In the genomic region with DNA sequence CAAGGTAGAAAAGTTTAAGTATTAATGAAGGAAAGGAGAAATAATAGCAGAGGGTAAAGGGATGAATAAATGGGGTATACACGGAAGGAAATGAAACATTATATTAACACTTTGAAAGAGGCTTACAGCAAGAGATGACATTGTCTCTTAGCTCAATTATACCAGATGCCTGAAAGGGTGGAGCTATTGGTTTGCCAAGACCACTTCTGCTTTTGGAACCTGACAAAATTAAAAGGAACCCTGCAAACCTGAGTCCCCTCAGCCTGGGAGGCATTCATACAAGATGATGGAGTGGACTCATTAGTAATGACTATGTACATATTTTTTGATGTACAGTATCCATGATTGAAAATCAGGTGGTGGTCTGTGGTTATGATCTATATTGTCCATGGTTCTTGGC, we compare ENCODE assay signal across 19 cellular contexts.
"Had no signal": no experiment of that assay in that cellular context is flagged by ENCODE, and none has a peak within 500 bp of the region (broad histone marks: within the 10 kb centered on the region; RNA-seq: fewer than 3 reads in every experiment).

No MANE protein-coding gene starts in this region.

- H3K4me1 Mint-ChIP-seq: activated CD4-positive, alpha-beta T cell treated with anti-CD3 and anti-CD28 coated beads, Interleukin-2, amount 10 ng/mL, durations not matched to agents 7 days and 5 days; brain had no signal

- DNase-seq: activated CD4-positive, alpha-beta T cell treated with anti-CD3 and anti-CD28 coated beads, Interleukin-2, amount 10 ng/mL, durations not matched to agents 7 days and 5 days; activated CD8-positive, alpha-beta T cell treated with anti-CD3 and anti-CD28 coated beads, Interleukin-2, amount 10 ng/mL, durations not matched to agents 7 days and 5 days; activated T-cell treated with anti-CD3 and anti-CD28 coated beads, Interleukin-2, amount 50 U/mL, for 1 hour; aorta; heart left ventricle; ovary; stimulated activated CD4-positive, alpha-beta T cell treated with anti-CD3 and anti-CD28 coated beads, Interleukin-4, amount 100 ng/mL, for 24 hours; stimulated activated naive CD8-positive, alpha-beta T cell treated with anti-CD3 and anti-CD28 coated beads, Interleukin-15, Interleukin-2, amounts not matched to agents 100 U/mL and 50 U/mL, for 24 hours; upper lobe of left lung had no signal

- H3K9me3 Mint-ChIP-seq: activated CD4-positive, alpha-beta T cell treated with anti-CD3 and anti-CD28 coated beads, Interleukin-2, amount 10 ng/mL, durations not matched to agents 7 days and 5 days; activated naive CD4-positive, alpha-beta T cell treated with anti-CD3 and anti-CD28 coated beads, Interleukin-2, amount 50 U/mL, for 72 hours; brain; natural killer cell treated with Interleukin-12 subunit alpha and Interleukin-12 subunit beta and Interleukin-15 and Interleukin-18, amount 100 ng/mL, for 72 hours had no signal

- H3K27ac ChIP-seq: epithelial cell of prostate, gastroesophageal sphincter, heart left ventricle, neutrophil, ovary, prostate gland, upper lobe of left lung, VCaP had no signal

- H3K36me3 Mint-ChIP-seq: activated naive CD4-positive, alpha-beta T cell treated with anti-CD3 and anti-CD28 coated beads, Interleukin-2, amount 50 U/mL, for 72 hours; brain; natural killer cell treated with Interleukin-12 subunit alpha and Interleukin-12 subunit beta and Interleukin-15 and Interleukin-18, amount 100 ng/mL, for 72 hours had no signal

- H3K4me3 ChIP-seq: gastroesophageal sphincter, heart left ventricle, ovary, prostate gland, upper lobe of left lung had no signal

- H3K27me3 Mint-ChIP-seq: brain had no signal

- H3K4me1 ChIP-seq: gastroesophageal sphincter, heart left ventricle, prostate gland, upper lobe of left lung had no signal

- FAIRE-seq: islet of Langerhans had no signal

- H3K36me3 ChIP-seq: gastroesophageal sphincter, heart left ventricle, neutrophil, ovary, prostate gland, upper lobe of left lung had no signal

- H3K27me3 ChIP-seq: heart left ventricle, neutrophil, ovary, upper lobe of left lung had no signal

- H3K27ac Mint-ChIP-seq: activated CD4-positive, alpha-beta T cell treated with anti-CD3 and anti-CD28 coated beads, Interleukin-2, amount 10 ng/mL, durations not matched to agents 7 days and 5 days; activated CD8-positive, alpha-beta T cell treated with anti-CD3 and anti-CD28 coated beads, Interleukin-2, amount 10 ng/mL, durations not matched to agents 7 days and 5 days; activated naive CD4-positive, alpha-beta T cell treated with anti-CD3 and anti-CD28 coated beads, Interleukin-2, amount 50 U/mL, for 72 hours; brain; natural killer cell treated with Interleukin-12 subunit alpha and Interleukin-12 subunit beta and Interleukin-15 and Interleukin-18, amount 100 ng/mL, for 72 hours had no signal

- ATAC-seq: activated CD4-positive, CD25-positive, alpha-beta regulatory T cell treated with anti-CD3 and anti-CD28 coated beads, Interleukin-2, amount 50 U/mL, for 24 hours; activated CD8-positive, alpha-beta T cell treated with anti-CD3 and anti-CD28 coated beads, Interleukin-2, amount 10 ng/mL, durations not matched to agents 7 days and 5 days; activated naive CD4-positive, alpha-beta T cell treated with anti-CD3 and anti-CD28 coated beads, Interleukin-2, amount 50 U/mL, for 72 hours; gastroesophageal sphincter; heart left ventricle; stimulated activated naive CD8-positive, alpha-beta T cell treated with anti-CD3 and anti-CD28 coated beads, Interleukin-15, Interleukin-2, amounts not matched to agents 100 U/mL and 50 U/mL, for 24 hours had no signal

- H3K9me3 ChIP-seq: gastroesophageal sphincter, neutrophil, ovary, prostate gland, upper lobe of left lung had no signal

- H3K4me3 Mint-ChIP-seq: activated CD4-positive, alpha-beta T cell treated with anti-CD3 and anti-CD28 coated beads, Interleukin-2, amount 10 ng/mL, durations not matched to agents 7 days and 5 days; activated CD8-positive, alpha-beta T cell treated with anti-CD3 and anti-CD28 coated beads, Interleukin-2, amount 10 ng/mL, durations not matched to agents 7 days and 5 days; brain; natural killer cell treated with Interleukin-12 subunit alpha and Interleukin-12 subunit beta and Interleukin-15 and Interleukin-18, amount 100 ng/mL, for 72 hours had no signal
